13 cellular contexts compared by ENCODE assay signal in the genomic region with DNA sequence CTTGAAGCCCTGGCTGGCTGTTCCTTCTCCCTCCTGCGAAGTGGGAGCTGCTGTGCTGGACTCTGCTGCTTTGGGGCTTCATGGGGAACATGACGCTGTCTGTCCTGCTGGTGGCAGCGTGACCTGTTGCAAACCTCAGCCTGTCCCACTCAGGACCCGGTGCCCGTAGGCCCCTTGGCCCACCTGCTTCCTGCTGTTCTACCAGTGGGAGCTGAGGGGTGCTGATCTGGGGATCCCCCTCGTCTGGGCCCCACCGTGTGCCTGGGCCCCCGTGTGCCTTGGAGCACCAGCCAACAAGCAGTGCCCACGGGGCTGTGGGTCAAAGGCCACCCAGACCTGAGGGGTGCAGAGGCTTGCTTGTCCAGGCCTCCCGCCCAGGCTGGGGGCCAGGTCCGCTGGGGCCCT. TPM values are rescaled to one million over a fixed set of nuclear protein-coding genes. Genes with fewer than 3 reads are reported as not detected.
DNase-seq lines count a peak whose midpoint lies in the region; ATAC-seq and TF ChIP-seq lines count a peak whose summit lies in the region.
"Had no signal": no experiment of that assay in that cellular context is flagged by ENCODE, and none has a peak within 500 bp of the region (broad histone marks: within the 10 kb centered on the region; RNA-seq: fewer than 3 reads in every experiment).

No MANE protein-coding gene starts in this region.

- no peaks in the 10 kb centered on the region for H4K20me1 ChIP-seq in mammary epithelial cell (ENCODE audit: insufficient read depth, low read length)

- no peak overlapping the region for H3K4me2 ChIP-seq in mammary epithelial cell (ENCODE audit: insufficient read depth, low read depth, low read length)

- no peak overlapping the region for H2AFZ ChIP-seq in mammary epithelial cell (ENCODE audit: low read depth, low read length)

- dilution Hi-C loops in mammary epithelial cell (cut with HindIII; ENCODE audit: low sequenced_read_pairs) = no loop called here

- H3K9ac ChIP-seq in mucosa of stomach (ENCODE audit: low read length) (peak overlapping the region; percentile 65), mammary epithelial cell (ENCODE audit: insufficient read depth, low read length) (no peak overlapping the region)

- H3K4me1 Mint-ChIP-seq in natural killer cell (peaks cover 11 to 39% of the 10 kb centered on the region in 2 donors), type B pancreatic cell (ENCODE audit: unreplicated experiment) (peaks cover 38% of the 10 kb centered on the region)
- peaks cover 21 to 28% of the 10 kb centered on the region in 2 donors for H3K4me1 Mint-ChIP-seq in natural killer cell treated with Interleukin-12 subunit alpha and Interleukin-12 subunit beta and Interleukin-15 and Interleukin-18, amount 100 ng/mL, for 72 hours (ENCODE audit: low read depth in 2 of 2)
- H3K4me1 Mint-ChIP-seq in activated T-helper 1 cell treated with anti-CD3 and anti-CD28 coated beads, Interleukin-12 subunit alpha, Interleukin-12 subunit beta, Interleukin-2, Interleukin-4 antibody, amounts not matched to agents 30 ng/mL and 10 ng/mL and 1 ng/mL, durations not matched to agents 14 hours and 24 hours and 36 hours (ENCODE audit: low read depth) = peaks cover 44% of the 10 kb centered on the region

- H3K9me3 Mint-ChIP-seq in natural killer cell (no peaks in the 10 kb centered on the region), type B pancreatic cell (no peaks in the 10 kb centered on the region)
- H3K9me3 Mint-ChIP-seq in natural killer cell treated with Interleukin-12 subunit alpha and Interleukin-12 subunit beta and Interleukin-15 and Interleukin-18, amount 100 ng/mL, for 72 hours = peaks cover 7% of the 10 kb centered on the region
- peaks cover 8% of the 10 kb centered on the region for H3K9me3 Mint-ChIP-seq in activated T-helper 1 cell treated with anti-CD3 and anti-CD28 coated beads, Interleukin-12 subunit alpha, Interleukin-12 subunit beta, Interleukin-2, Interleukin-4 antibody, amounts not matched to agents 30 ng/mL and 10 ng/mL and 1 ng/mL, durations not matched to agents 14 hours and 24 hours and 36 hours

- DNase-seq in natural killer cell (no peak), type B pancreatic cell (ENCODE audit: extremely low spot score, unreplicated experiment) (no peak), mammary epithelial cell (no peak)
- no peak for DNase-seq in natural killer cell treated with Interleukin-12 subunit alpha and Interleukin-12 subunit beta and Interleukin-15 and Interleukin-18, amount 100 ng/mL, for 72 hours (ENCODE audit: low spot score)
- no peak for DNase-seq in activated T-helper 1 cell treated with anti-CD3 and anti-CD28 coated beads, Interleukin-12 subunit alpha, Interleukin-12 subunit beta, Interleukin-2, Interleukin-4 antibody, amounts not matched to agents 30 ng/mL and 10 ng/mL and 1 ng/mL, durations not matched to agents 14 hours and 24 hours and 36 hours (ENCODE audit: low spot score)
- DNase-seq in effector memory CD4-positive, alpha-beta T cell = no peak
- DNase-seq: cerebellar nuclear complex, T-helper 17 cell had no signal

- BruUV-seq in mammary epithelial cell (replicated peaks; lab: Mats Ljungman, UMichigan) = no TSS peak

- H3K27ac Mint-ChIP-seq in natural killer cell (no peak overlapping the region), type B pancreatic cell (peak overlapping the region; percentile 72)
- H3K27ac Mint-ChIP-seq in natural killer cell treated with Interleukin-12 subunit alpha and Interleukin-12 subunit beta and Interleukin-15 and Interleukin-18, amount 100 ng/mL, for 72 hours = no peak overlapping the region
- H3K27ac Mint-ChIP-seq in activated T-helper 1 cell treated with anti-CD3 and anti-CD28 coated beads, Interleukin-12 subunit alpha, Interleukin-12 subunit beta, Interleukin-2, Interleukin-4 antibody, amounts not matched to agents 30 ng/mL and 10 ng/mL and 1 ng/mL, durations not matched to agents 14 hours and 24 hours and 36 hours = peak overlapping the region; percentile 71
- H3K27ac Mint-ChIP-seq: T-helper 17 cell had no signal

- H3K4me3 Mint-ChIP-seq in natural killer cell (peak overlapping the region; percentile 17), type B pancreatic cell (peak overlapping the region; percentile 49)
- no peak overlapping the region for H3K4me3 Mint-ChIP-seq in natural killer cell treated with Interleukin-12 subunit alpha and Interleukin-12 subunit beta and Interleukin-15 and Interleukin-18, amount 100 ng/mL, for 72 hours
- no peak overlapping the region for H3K4me3 Mint-ChIP-seq in activated T-helper 1 cell treated with anti-CD3 and anti-CD28 coated beads, Interleukin-12 subunit alpha, Interleukin-12 subunit beta, Interleukin-2, Interleukin-4 antibody, amounts not matched to agents 30 ng/mL and 10 ng/mL and 1 ng/mL, durations not matched to agents 14 hours and 24 hours and 36 hours
- H3K4me3 Mint-ChIP-seq: T-helper 17 cell had no signal

- H3K4me3 ChIP-seq in mucosa of stomach (ENCODE audit: low read length) (no peak overlapping the region), mammary epithelial cell (replicated peaks in 1 of 3; ENCODE audit: insufficient read depth in 1 of 3, low read depth in 2 of 3, low read length in 3 of 3) (no peak overlapping the region)
- H3K4me3 ChIP-seq in effector memory CD4-positive, alpha-beta T cell (ENCODE audit: insufficient read depth, low read depth, low read length, poor library complexity, severe bottlenecking) = no peak overlapping the region

- H3K27me3 ChIP-seq in mucosa of stomach (ENCODE audit: control insufficient read depth, insufficient read depth, low read length) = no peaks in the 10 kb centered on the region
- H3K27me3 ChIP-seq in effector memory CD4-positive, alpha-beta T cell (replicated peaks; ENCODE audit: control insufficient read depth, insufficient read depth, low read length, poor library complexity, severe bottlenecking) = no peaks in the 10 kb centered on the region
- no peaks in the 10 kb centered on the region for H3K27me3 ChIP-seq in mammary epithelial cell (ENCODE audit: insufficient read depth, low read length)

- no peak overlapping the region for H3K27ac ChIP-seq in effector memory CD4-positive, alpha-beta T cell (ENCODE audit: insufficient read depth, low read length, poor library complexity, severe bottlenecking)
- H3K27ac ChIP-seq in mammary epithelial cell (ENCODE audit: insufficient read depth, low read depth, low read length) = no peak overlapping the region

- TF ChIP-seq CTCF in natural killer cell (IDR thresholded peaks at IDR 0.05) (no peak), type B pancreatic cell (conservative IDR thresholded peaks at IDR 0.05) (peak; percentile 30), mammary epithelial cell (conservative IDR thresholded peaks at IDR 0.05 in 1 of 2, IDR thresholded peaks at IDR 0.05 in 1 of 2; ENCODE audit: extremely low read depth in 1 of 2, insufficient read depth in 1 of 2, low read depth in 1 of 2, low read length in 2 of 2) (no peak)

- no peaks in the 10 kb centered on the region for H3K27me3 Mint-ChIP-seq in natural killer cell (ENCODE audit: low read depth in 2 of 2)
- H3K27me3 Mint-ChIP-seq in natural killer cell treated with Interleukin-12 subunit alpha and Interleukin-12 subunit beta and Interleukin-15 and Interleukin-18, amount 100 ng/mL, for 72 hours = no peaks in the 10 kb centered on the region
- H3K27me3 Mint-ChIP-seq in activated T-helper 1 cell treated with anti-CD3 and anti-CD28 coated beads, Interleukin-12 subunit alpha, Interleukin-12 subunit beta, Interleukin-2, Interleukin-4 antibody, amounts not matched to agents 30 ng/mL and 10 ng/mL and 1 ng/mL, durations not matched to agents 14 hours and 24 hours and 36 hours (ENCODE audit: insufficient read depth) = no peaks in the 10 kb centered on the region
- H3K27me3 Mint-ChIP-seq in type B pancreatic cell = no peaks in the 10 kb centered on the region
- H3K27me3 Mint-ChIP-seq: T-helper 17 cell had no signal

- ATAC-seq in natural killer cell = no peak
- ATAC-seq in natural killer cell treated with Interleukin-12 subunit alpha and Interleukin-12 subunit beta and Interleukin-15 and Interleukin-18, amount 100 ng/mL, for 72 hours = no peak
- ATAC-seq in HG02981 (IDR thresholded peaks at IDR 0.05; ENCODE audit: unreplicated experiment) = no peak
- ATAC-seq: T-helper 17 cell had no signal

- intact Hi-C loops in natural killer cell (cut with micrococcal nuclease) (no loop called here), mammary epithelial cell (cut with micrococcal nuclease) (no loop called here)
- intact Hi-C loops in activated T-helper 1 cell treated with anti-CD3 and anti-CD28 coated beads, Interleukin-12 subunit alpha, Interleukin-12 subunit beta, Interleukin-2, Interleukin-4 antibody, amounts not matched to agents 30 ng/mL and 10 ng/mL and 1 ng/mL, durations not matched to agents 14 hours and 24 hours and 36 hours (cut with micrococcal nuclease) = no loop called here

- H3K36me3 ChIP-seq in mucosa of stomach (ENCODE audit: control insufficient read depth, insufficient read depth, low read length) = no peaks in the 10 kb centered on the region
- no peaks in the 10 kb centered on the region for H3K36me3 ChIP-seq in effector memory CD4-positive, alpha-beta T cell (ENCODE audit: control insufficient read depth, insufficient read depth, low read length)
- H3K36me3 ChIP-seq in mammary epithelial cell (ENCODE audit: insufficient read depth, low read length) = no peaks in the 10 kb centered on the region

- CTCF ChIA-PET in mammary epithelial cell (lab: Charles Lee; ENCODE audit: low non-redundant PET) = no interaction called here

- H3K36me3 Mint-ChIP-seq in natural killer cell (no peaks in the 10 kb centered on the region), type B pancreatic cell (peaks cover 14% of the 10 kb centered on the region)
- H3K36me3 Mint-ChIP-seq in natural killer cell treated with Interleukin-12 subunit alpha and Interleukin-12 subunit beta and Interleukin-15 and Interleukin-18, amount 100 ng/mL, for 72 hours = peaks cover 7% of the 10 kb centered on the region
- H3K36me3 Mint-ChIP-seq in activated T-helper 1 cell treated with anti-CD3 and anti-CD28 coated beads, Interleukin-12 subunit alpha, Interleukin-12 subunit beta, Interleukin-2, Interleukin-4 antibody, amounts not matched to agents 30 ng/mL and 10 ng/mL and 1 ng/mL, durations not matched to agents 14 hours and 24 hours and 36 hours (ENCODE audit: low read depth) = peaks cover 14% of the 10 kb centered on the region

- WGBS in mammary epithelial cell (ENCODE audit: low coverage, missing lambda C conversion rate) = 92% methylated on average over 4 of the region's 11 CpGs

- H3K9me3 ChIP-seq in mucosa of stomach (ENCODE audit: control insufficient read depth, low read length) = no peaks in the 10 kb centered on the region
- no peaks in the 10 kb centered on the region for H3K9me3 ChIP-seq in effector memory CD4-positive, alpha-beta T cell (ENCODE audit: control insufficient read depth, low read length)
- H3K9me3 ChIP-seq in mammary epithelial cell (replicated peaks; ENCODE audit: insufficient read depth, low read length) = no peaks in the 10 kb centered on the region

- H3K4me1 ChIP-seq in mucosa of stomach (ENCODE audit: control insufficient read depth, insufficient read depth, low read length) (peaks cover 48% of the 10 kb centered on the region), mammary epithelial cell (ENCODE audit: insufficient read depth, low read length) (peaks cover 7% of the 10 kb centered on the region)
- peaks cover 20% of the 10 kb centered on the region for H3K4me1 ChIP-seq in effector memory CD4-positive, alpha-beta T cell (ENCODE audit: control insufficient read depth, insufficient read depth, low read length, poor library complexity, severe bottlenecking)

- in situ Hi-C loops in mammary epithelial cell (cut with MboI; ENCODE audit: low sequenced_read_pairs in 2 of 2) = no loop called here

- peaks cover 77% of the 10 kb centered on the region for H3K79me2 ChIP-seq in mammary epithelial cell (ENCODE audit: insufficient read depth, low read length)

RNA-seq across cellular contexts. Expression of a gene that starts 5.3 kb away (rescaled TPM):
- total RNA-seq in natural killer cell (10 to 100 TPM; 63.2 to 83.8 (median 79.7) TPM), type B pancreatic cell (ENCODE audit: low replicate concordance) (131 and 149 TPM in 2 replicates), mammary epithelial cell (10 to 100 TPM; 21.8 to 50.7 TPM)
- 10 to 100 TPM; 41.3 to 97.6 TPM for total RNA-seq in natural killer cell treated with Interleukin-12 subunit alpha and Interleukin-12 subunit beta and Interleukin-15 and Interleukin-18, amount 100 ng/mL, for 72 hours
- total RNA-seq in activated T-helper 1 cell treated with anti-CD3 and anti-CD28 coated beads, Interleukin-12 subunit alpha, Interleukin-12 subunit beta, Interleukin-2, Interleukin-4 antibody, amounts not matched to agents 30 ng/mL and 10 ng/mL and 1 ng/mL, durations not matched to agents 14 hours and 24 hours and 36 hours = 71.2 and 71.4 TPM in 2 replicates
- 13.5 TPM for polyA plus RNA-seq in mammary epithelial cell
- polyA minus RNA-seq in mammary epithelial cell = 3.9 TPM

RNA-seq across cellular contexts. Expression of a gene that starts 5.4 kb away (rescaled TPM):
- 10 to 100 TPM; 52.0 to 80.2 (median 77.4) TPM for total RNA-seq in natural killer cell
- 100 to 1,000 TPM; 111 to 154 TPM for total RNA-seq in natural killer cell treated with Interleukin-12 subunit alpha and Interleukin-12 subunit beta and Interleukin-15 and Interleukin-18, amount 100 ng/mL, for 72 hours
- total RNA-seq in activated T-helper 1 cell treated with anti-CD3 and anti-CD28 coated beads, Interleukin-12 subunit alpha, Interleukin-12 subunit beta, Interleukin-2, Interleukin-4 antibody, amounts not matched to agents 30 ng/mL and 10 ng/mL and 1 ng/mL, durations not matched to agents 14 hours and 24 hours and 36 hours = 180 and 193 TPM in 2 replicates
- 125 and 134 TPM in 2 replicates for total RNA-seq in type B pancreatic cell (ENCODE audit: low replicate concordance)
- total RNA-seq in mammary epithelial cell = 10 to 100 TPM; 67.7 to 91.6 TPM
- 442 TPM for polyA plus RNA-seq in mammary epithelial cell
- 35.3 TPM for polyA minus RNA-seq in mammary epithelial cell

RNA-seq across cellular contexts. Expression of a gene that starts 25.9 kb away (rescaled TPM):
- total RNA-seq in natural killer cell (1 to 10 TPM in 1 of 3 donors, under 1 TPM in 2; 0.68 to 1.0 (median 0.84) TPM), type B pancreatic cell (ENCODE audit: low replicate concordance) (not detected in 2 replicates), mammary epithelial cell (not detected)
- under 1 TPM; 0.20 to 0.21 TPM for total RNA-seq in natural killer cell treated with Interleukin-12 subunit alpha and Interleukin-12 subunit beta and Interleukin-15 and Interleukin-18, amount 100 ng/mL, for 72 hours
- total RNA-seq in activated T-helper 1 cell treated with anti-CD3 and anti-CD28 coated beads, Interleukin-12 subunit alpha, Interleukin-12 subunit beta, Interleukin-2, Interleukin-4 antibody, amounts not matched to agents 30 ng/mL and 10 ng/mL and 1 ng/mL, durations not matched to agents 14 hours and 24 hours and 36 hours = 0.18 and 0.24 TPM in 2 replicates
- not detected for polyA plus RNA-seq in mammary epithelial cell
- polyA minus RNA-seq in mammary epithelial cell = not detected
- total RNA-seq: HT1080, left colon, pulmonary artery endothelial cell had no signal

RNA-seq across cellular contexts. Expression of a gene that starts 26.3 kb away (rescaled TPM):
- total RNA-seq in natural killer cell (not detected), type B pancreatic cell (ENCODE audit: low replicate concordance) (0.41 TPM in 1 of 2 replicates, not detected in the other), mammary epithelial cell (not detected)
- not detected for total RNA-seq in natural killer cell treated with Interleukin-12 subunit alpha and Interleukin-12 subunit beta and Interleukin-15 and Interleukin-18, amount 100 ng/mL, for 72 hours
- total RNA-seq in activated T-helper 1 cell treated with anti-CD3 and anti-CD28 coated beads, Interleukin-12 subunit alpha, Interleukin-12 subunit beta, Interleukin-2, Interleukin-4 antibody, amounts not matched to agents 30 ng/mL and 10 ng/mL and 1 ng/mL, durations not matched to agents 14 hours and 24 hours and 36 hours = not detected in 2 replicates
- polyA plus RNA-seq in mammary epithelial cell = not detected
- polyA minus RNA-seq in mammary epithelial cell = not detected
- total RNA-seq: HT1080, pulmonary artery endothelial cell, T-helper 17 cell had no signal

RNA-seq across cellular contexts. Expression of a gene that starts 51.8 kb away (rescaled TPM):
- total RNA-seq in natural killer cell (1 to 10 TPM; 5.7 to 9.5 (median 8.4) TPM), type B pancreatic cell (ENCODE audit: low replicate concordance) (0.10 TPM in 1 of 2 replicates, not detected in the other), mammary epithelial cell (not detected)
- total RNA-seq in natural killer cell treated with Interleukin-12 subunit alpha and Interleukin-12 subunit beta and Interleukin-15 and Interleukin-18, amount 100 ng/mL, for 72 hours = 1 to 10 TPM; 2.4 to 8.2 TPM
- 0.07 and 0.16 TPM in 2 replicates for total RNA-seq in activated T-helper 1 cell treated with anti-CD3 and anti-CD28 coated beads, Interleukin-12 subunit alpha, Interleukin-12 subunit beta, Interleukin-2, Interleukin-4 antibody, amounts not matched to agents 30 ng/mL and 10 ng/mL and 1 ng/mL, durations not matched to agents 14 hours and 24 hours and 36 hours
- polyA plus RNA-seq in mammary epithelial cell = not detected
- polyA minus RNA-seq in mammary epithelial cell = not detected
- total RNA-seq: pulmonary artery endothelial cell, T-helper 17 cell had no signal

Comparison
In these comparisons a context has a peak if more than half of its experiments do, and no peak if none do; other contexts are left out.
1. H3K4me3 Mint-ChIP-seq: peak in natural killer cell (single experiment) and type B pancreatic cell (single experiment); none in natural killer cell treated with Interleukin-12 subunit alpha and Interleukin-12 subunit beta and Interleukin-15 and Interleukin-18, amount 100 ng/mL, for 72 hours (single experiment) and activated T-helper 1 cell treated with anti-CD3 and anti-CD28 coated beads, Interleukin-12 subunit alpha, Interleukin-12 subunit beta, Interleukin-2, Interleukin-4 antibody, amounts not matched to agents 30 ng/mL and 10 ng/mL and 1 ng/mL, durations not matched to agents 14 hours and 24 hours and 36 hours (single experiment).
2. H3K27ac Mint-ChIP-seq: peak in activated T-helper 1 cell treated with anti-CD3 and anti-CD28 coated beads, Interleukin-12 subunit alpha, Interleukin-12 subunit beta, Interleukin-2, Interleukin-4 antibody, amounts not matched to agents 30 ng/mL and 10 ng/mL and 1 ng/mL, durations not matched to agents 14 hours and 24 hours and 36 hours (single experiment) and type B pancreatic cell (single experiment); none in natural killer cell (0 of 2) and natural killer cell treated with Interleukin-12 subunit alpha and Interleukin-12 subunit beta and Interleukin-15 and Interleukin-18, amount 100 ng/mL, for 72 hours (0 of 2).